ENCODE assay signal across 15 cellular contexts in the genomic region with DNA sequence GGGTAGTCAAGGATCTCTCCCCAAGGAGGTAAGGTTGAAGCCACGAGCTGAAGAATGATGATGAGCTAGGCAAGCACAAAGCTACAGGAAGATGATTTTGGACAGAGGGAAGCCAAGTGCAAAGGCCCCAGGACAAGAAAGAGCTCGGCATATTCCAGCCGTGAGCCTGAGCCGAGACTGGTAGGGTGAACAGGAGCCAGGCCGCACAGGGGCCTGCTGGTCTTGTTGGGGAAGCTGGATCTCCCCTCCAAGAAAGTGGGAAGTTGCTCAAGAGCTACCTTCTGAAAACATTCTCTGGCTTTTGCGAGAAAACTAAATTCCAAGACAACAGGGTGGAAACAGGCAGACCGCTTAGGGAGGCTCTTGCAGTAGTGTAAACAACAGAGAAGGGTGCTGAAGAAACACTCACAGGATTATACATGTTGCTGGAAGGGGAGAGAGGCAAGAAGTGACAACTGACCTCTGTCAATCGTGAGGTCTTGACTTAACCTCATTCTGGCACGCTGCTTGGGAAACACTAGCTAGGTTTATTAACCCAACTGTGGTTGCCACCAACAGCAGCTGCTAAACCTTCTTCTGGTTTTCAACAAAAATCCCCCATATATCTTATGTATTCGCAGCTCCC.
DNase-seq lines count a peak whose midpoint lies in the region; ATAC-seq, FAIRE-seq and TF ChIP-seq lines count a peak whose summit lies in the region.
"Had no signal": no experiment of that assay in that cellular context is flagged by ENCODE, and none has a peak within 500 bp of the region (broad histone marks: within the 10 kb centered on the region; RNA-seq: fewer than 3 reads in every experiment).

No MANE protein-coding gene starts in this region.

- intact Hi-C loops in thyroid gland (cut with DNase I), result no loop called here

- peak overlapping the region; percentile 45 for H3K27ac Mint-ChIP-seq in chondrocyte (ENCODE audit: unreplicated experiment)
- H3K27ac Mint-ChIP-seq: B cell; CD4-positive, alpha-beta T cell; H9 had no signal

- peak overlapping the region; percentile 62 for H3K27ac ChIP-seq in mesenchymal stem cell (ENCODE audit: low read length, poor library complexity, severe bottlenecking)
- no peak overlapping the region for H3K27ac ChIP-seq in thyroid gland

- no peak overlapping the region for H2AFZ ChIP-seq in mesenchymal stem cell (ENCODE audit: low read depth, low read length)

- H3K4ac ChIP-seq in mesenchymal stem cell (ENCODE audit: low read depth in 1 of 2, low read length in 2 of 2), result peak overlapping the region; percentile 54 to 57

- no peak for FAIRE-seq in H54 (lab: Jason Lieb, UNC)
- FAIRE-seq: HTR-8/SVneo had no signal

- H3K4me3 Mint-ChIP-seq in chondrocyte (ENCODE audit: unreplicated experiment), result no peak overlapping the region
- H3K4me3 Mint-ChIP-seq: B cell; CD4-positive, alpha-beta T cell; H9 had no signal

- H4K8ac ChIP-seq in mesenchymal stem cell (ENCODE audit: low read length), result no peak overlapping the region

- H2AK5ac ChIP-seq in mesenchymal stem cell (ENCODE audit: low read length, severe bottlenecking), result peak overlapping the region; percentile 90

- H3K4me2 ChIP-seq in mesenchymal stem cell (ENCODE audit: low read length, poor library complexity, severe bottlenecking), result no peak overlapping the region

- no peak overlapping the region for H3K23ac ChIP-seq in mesenchymal stem cell (ENCODE audit: low read length in 2 of 2)

- no peak for TF ChIP-seq POLR2A in thyroid gland (IDR thresholded peaks at IDR 0.05)
- TF ChIP-seq POLR2A in H54 (IDR thresholded peaks at IDR 0.05; ENCODE audit: low read depth, low read length), result no peak

- no peak overlapping the region for H3K14ac ChIP-seq in mesenchymal stem cell (ENCODE audit: low read length in 2 of 2)

- H3K4me3 ChIP-seq in mesenchymal stem cell (ENCODE audit: insufficient read depth in 1 of 2, low read depth in 1 of 2, low read length in 2 of 2) (no peak overlapping the region), thyroid gland (replicated peaks in 1 of 3) (no peak overlapping the region)

- no peaks in the 10 kb centered on the region for H3K79me1 ChIP-seq in mesenchymal stem cell (replicated peaks; ENCODE audit: low read length, poor library complexity, severe bottlenecking)

- H3K9ac ChIP-seq in mesenchymal stem cell (ENCODE audit: low read length), result no peak overlapping the region

- no peak overlapping the region for H2BK5ac ChIP-seq in mesenchymal stem cell (ENCODE audit: low read depth, low read length, poor library complexity, severe bottlenecking)

- peak; percentile 20 for DNase-seq in MV-4-11 (lab: John Stamatoyannopoulos, UW)
- DNase-seq in chondrocyte (ENCODE audit: low spot score), result no peak
- peak; percentile 59 for DNase-seq in mesenchymal stem cell
- DNase-seq in thyroid gland, result peak; percentile 7 to 17
- no peak for DNase-seq in H54 (ENCODE audit: insufficient read length, low spot score)
- DNase-seq: CD4-positive, alpha-beta T cell; H9; NCI-H1105 treated with DMSO at 0.1 percent for 48 hours; NCI-H187 treated with DMSO at 0.1 percent for 48 hours; NCI-H446; PC-3 had no signal

- 45% methylated on average over 10 of the region's 10 CpGs for WGBS in mesenchymal stem cell
- 36 to 47% methylated on average over 10 of the region's 10 CpGs for WGBS in thyroid gland, 2 donors

- H3K4me1 Mint-ChIP-seq in chondrocyte (ENCODE audit: low read depth), result peaks cover 20% of the 10 kb centered on the region
- H3K4me1 Mint-ChIP-seq: B cell, H9 had no signal

- H2BK15ac ChIP-seq in mesenchymal stem cell (ENCODE audit: low read depth, poor library complexity, severe bottlenecking), result no peak overlapping the region

- H3K4me1 ChIP-seq in mesenchymal stem cell (ENCODE audit: control insufficient read depth, insufficient read depth, low read depth, low read length) (peaks cover 3% of the 10 kb centered on the region), thyroid gland (peaks cover 0 to 4% of the 10 kb centered on the region in 2 donors)

- H2BK12ac ChIP-seq in mesenchymal stem cell (ENCODE audit: low read length in 2 of 2), result peak overlapping the region; percentile 51 to 97

- peaks cover 10% of the 10 kb centered on the region for H3K9me3 Mint-ChIP-seq in chondrocyte (ENCODE audit: low read depth)
- H3K9me3 Mint-ChIP-seq: CD4-positive, alpha-beta T cell had no signal

- no peaks in the 10 kb centered on the region for H3K27me3 Mint-ChIP-seq in chondrocyte (ENCODE audit: low read depth)
- H3K27me3 Mint-ChIP-seq: B cell; CD4-positive, alpha-beta T cell had no signal

- TF ChIP-seq CTCF in chondrocyte (IDR thresholded peaks at IDR 0.05) (no peak), thyroid gland (IDR thresholded peaks at IDR 0.05) (no peak)

- H4K91ac ChIP-seq in mesenchymal stem cell (ENCODE audit: low read length), result peak overlapping the region; percentile 73

- H3K27me3 ChIP-seq in mesenchymal stem cell (ENCODE audit: control insufficient read depth in 1 of 2, insufficient read depth in 1 of 2, low read length in 2 of 2) (no peaks in the 10 kb centered on the region), thyroid gland (no peaks in the 10 kb centered on the region)

- H3K36me3 Mint-ChIP-seq in chondrocyte (ENCODE audit: low read depth), result peaks cover 8% of the 10 kb centered on the region

- no peak overlapping the region for H2BK120ac ChIP-seq in mesenchymal stem cell (ENCODE audit: low read depth, low read length)

- peak overlapping the region; percentile 54 to 76 for H3K18ac ChIP-seq in mesenchymal stem cell (ENCODE audit: low read depth in 1 of 2, low read length in 2 of 2)

- no peak for ATAC-seq in HG03442 (IDR thresholded peaks at IDR 0.05; ENCODE audit: unreplicated experiment)
- no peak for ATAC-seq in GM18517 (IDR thresholded peaks at IDR 0.05; ENCODE audit: unreplicated experiment)
- ATAC-seq: PC-3 had no signal

- H3K9me3 ChIP-seq in mesenchymal stem cell (ENCODE audit: control insufficient read depth, low read length) (no peaks in the 10 kb centered on the region), thyroid gland (no peaks in the 10 kb centered on the region)

- H3K36me3 ChIP-seq in mesenchymal stem cell (ENCODE audit: control insufficient read depth in 1 of 2, insufficient read depth in 2 of 2, low read depth in 1 of 2, low read length in 2 of 2) (peaks cover 4% of the 10 kb centered on the region in 2 experiments), thyroid gland (no peaks in the 10 kb centered on the region)

Comparison
In these comparisons a context has a peak if more than half of its experiments do, and no peak if none do; other contexts are left out.
1. DNase-seq: peak in MV-4-11 (single experiment), mesenchymal stem cell (single experiment) and thyroid gland (2 of 2); none in chondrocyte (single experiment) and H54 (single experiment).